Comparison of ENCODE assay signal across 8 cellular contexts in genomic region chr4:55346851-55347255, GRCh38. TPM values are rescaled to one million over a fixed set of nuclear protein-coding genes. Genes with fewer than 3 reads are reported as not detected.
DNase-seq lines count a peak whose midpoint lies in the region; ATAC-seq and TF ChIP-seq lines count a peak whose summit lies in the region.

No MANE protein-coding gene starts in this region.

- H3K27me3 Mint-ChIP-seq in osteocyte (ENCODE audit: unreplicated experiment): peaks cover 2% of the 10 kb centered on the region

- peaks cover 1% of the 10 kb centered on the region; the same call in 1 of the 2 replicates for H3K9me3 ChIP-seq in OCI-LY1 (ENCODE audit: low read length)

- H3K4me2 ChIP-seq in OCI-LY1 (ENCODE audit: low read length): peak overlapping the region; percentile 90

- peaks cover under 1% of the 10 kb centered on the region for H3K36me3 Mint-ChIP-seq in osteocyte (ENCODE audit: unreplicated experiment)

- H3K4me3 Mint-ChIP-seq in osteocyte (ENCODE audit: unreplicated experiment): peak overlapping the region; percentile 87

- H3K27ac Mint-ChIP-seq in osteocyte (ENCODE audit: unreplicated experiment): peak overlapping the region; percentile 82

- ATAC-seq in GM18868 (IDR thresholded peaks at IDR 0.05; ENCODE audit: unreplicated experiment): peak; percentile 1
- ATAC-seq in HG03521 (IDR thresholded peaks at IDR 0.05; ENCODE audit: unreplicated experiment): no peak
- no peak for ATAC-seq in GM18511 (IDR thresholded peaks at IDR 0.05; ENCODE audit: unreplicated experiment)

- peak overlapping the region; percentile 99 for H3K9ac ChIP-seq in OCI-LY1 (ENCODE audit: low read length)

- no peak overlapping the region for H2AFZ ChIP-seq in OCI-LY1 (ENCODE audit: low read length)

- peaks cover 31% of the 10 kb centered on the region for H3K4me1 ChIP-seq in OCI-LY1 (ENCODE audit: insufficient read depth, low read length, severe bottlenecking)

- no peak overlapping the region for H3K27ac ChIP-seq in OCI-LY1 (ENCODE audit: low read depth, low read length, poor library complexity, severe bottlenecking)

- no peak for TF ChIP-seq CTCF in OCI-LY1 (IDR thresholded peaks at IDR 0.05; ENCODE audit: low read length)
- TF ChIP-seq CTCF in epithelial cell of proximal tubule (conservative IDR thresholded peaks at IDR 0.05; ENCODE audit: low read depth, low read length): no peak
- TF ChIP-seq CTCF in osteocyte (IDR thresholded peaks at IDR 0.05): no peak

- no peaks in the 10 kb centered on the region for H3K9me3 Mint-ChIP-seq in osteocyte (ENCODE audit: unreplicated experiment)

- H3F3A ChIP-seq in OCI-LY1 (ENCODE audit: insufficient read depth, low read length): peaks cover 6% of the 10 kb centered on the region; the same call in 1 of the 2 replicates

- H3K4me3 ChIP-seq in OCI-LY1 (ENCODE audit: low read depth, low read length, poor library complexity, severe bottlenecking): peak overlapping the region; percentile 99
- peak overlapping the region; percentile 67 for H3K4me3 ChIP-seq in epithelial cell of proximal tubule (ENCODE audit: low read depth, low read length)

- DNase-seq in epithelial cell of proximal tubule (ENCODE audit: low read depth): no peak
- peak; percentile 70 for DNase-seq in osteocyte (ENCODE audit: extremely low spot score, unreplicated experiment)
- no peak for DNase-seq in cortex of kidney (lab: John Stamatoyannopoulos, UW)
- no peak for DNase-seq in NCI-H2227 (lab: John Stamatoyannopoulos, UW; ENCODE audit: unreplicated experiment)

- H3K36me3 ChIP-seq in OCI-LY1 (ENCODE audit: insufficient read depth, low read length): peaks cover 10% of the 10 kb centered on the region

- no peaks in the 10 kb centered on the region for H3K27me3 ChIP-seq in OCI-LY1 (ENCODE audit: insufficient read depth, low read length)

- no peaks in the 10 kb centered on the region for H4K20me1 ChIP-seq in OCI-LY1 (ENCODE audit: insufficient read depth, low read length)

- H3K79me2 ChIP-seq in OCI-LY1 (ENCODE audit: insufficient read depth, low read length): no peaks in the 10 kb centered on the region

- H3K9me2 ChIP-seq in OCI-LY1 (ENCODE audit: low read depth, low read length): no peaks in the 10 kb centered on the region

- H3K4me1 Mint-ChIP-seq in osteocyte (ENCODE audit: unreplicated experiment): peaks cover 17% of the 10 kb centered on the region

RNA-seq across cellular contexts. Expression of gene SRD5A3, which starts 0.8 kb away (rescaled TPM):
- 9.7 and 15.3 TPM in 2 replicates for total RNA-seq in epithelial cell of proximal tubule
- 19.8 and 23.1 TPM in 2 replicates for total RNA-seq in osteocyte

RNA-seq across cellular contexts. Expression of gene TMEM165, which starts 48.9 kb away (rescaled TPM):
- total RNA-seq in epithelial cell of proximal tubule: 122 and 151 TPM in 2 replicates
- total RNA-seq in osteocyte: 95.5 and 102 TPM in 2 replicates
